Comparison of ENCODE assay signal across 1 cellular context in genomic region chr9:128923493-128923883, GRCh38.
TF ChIP-seq lines count a peak whose summit lies in the region.

No MANE protein-coding gene starts in this region.

TF ChIP-seq in GM23338, 12 proteins besides CTCF, POLR2A, EP300 and RAD21 (continued from another document):
- TF ChIP-seq, protein P1, sequence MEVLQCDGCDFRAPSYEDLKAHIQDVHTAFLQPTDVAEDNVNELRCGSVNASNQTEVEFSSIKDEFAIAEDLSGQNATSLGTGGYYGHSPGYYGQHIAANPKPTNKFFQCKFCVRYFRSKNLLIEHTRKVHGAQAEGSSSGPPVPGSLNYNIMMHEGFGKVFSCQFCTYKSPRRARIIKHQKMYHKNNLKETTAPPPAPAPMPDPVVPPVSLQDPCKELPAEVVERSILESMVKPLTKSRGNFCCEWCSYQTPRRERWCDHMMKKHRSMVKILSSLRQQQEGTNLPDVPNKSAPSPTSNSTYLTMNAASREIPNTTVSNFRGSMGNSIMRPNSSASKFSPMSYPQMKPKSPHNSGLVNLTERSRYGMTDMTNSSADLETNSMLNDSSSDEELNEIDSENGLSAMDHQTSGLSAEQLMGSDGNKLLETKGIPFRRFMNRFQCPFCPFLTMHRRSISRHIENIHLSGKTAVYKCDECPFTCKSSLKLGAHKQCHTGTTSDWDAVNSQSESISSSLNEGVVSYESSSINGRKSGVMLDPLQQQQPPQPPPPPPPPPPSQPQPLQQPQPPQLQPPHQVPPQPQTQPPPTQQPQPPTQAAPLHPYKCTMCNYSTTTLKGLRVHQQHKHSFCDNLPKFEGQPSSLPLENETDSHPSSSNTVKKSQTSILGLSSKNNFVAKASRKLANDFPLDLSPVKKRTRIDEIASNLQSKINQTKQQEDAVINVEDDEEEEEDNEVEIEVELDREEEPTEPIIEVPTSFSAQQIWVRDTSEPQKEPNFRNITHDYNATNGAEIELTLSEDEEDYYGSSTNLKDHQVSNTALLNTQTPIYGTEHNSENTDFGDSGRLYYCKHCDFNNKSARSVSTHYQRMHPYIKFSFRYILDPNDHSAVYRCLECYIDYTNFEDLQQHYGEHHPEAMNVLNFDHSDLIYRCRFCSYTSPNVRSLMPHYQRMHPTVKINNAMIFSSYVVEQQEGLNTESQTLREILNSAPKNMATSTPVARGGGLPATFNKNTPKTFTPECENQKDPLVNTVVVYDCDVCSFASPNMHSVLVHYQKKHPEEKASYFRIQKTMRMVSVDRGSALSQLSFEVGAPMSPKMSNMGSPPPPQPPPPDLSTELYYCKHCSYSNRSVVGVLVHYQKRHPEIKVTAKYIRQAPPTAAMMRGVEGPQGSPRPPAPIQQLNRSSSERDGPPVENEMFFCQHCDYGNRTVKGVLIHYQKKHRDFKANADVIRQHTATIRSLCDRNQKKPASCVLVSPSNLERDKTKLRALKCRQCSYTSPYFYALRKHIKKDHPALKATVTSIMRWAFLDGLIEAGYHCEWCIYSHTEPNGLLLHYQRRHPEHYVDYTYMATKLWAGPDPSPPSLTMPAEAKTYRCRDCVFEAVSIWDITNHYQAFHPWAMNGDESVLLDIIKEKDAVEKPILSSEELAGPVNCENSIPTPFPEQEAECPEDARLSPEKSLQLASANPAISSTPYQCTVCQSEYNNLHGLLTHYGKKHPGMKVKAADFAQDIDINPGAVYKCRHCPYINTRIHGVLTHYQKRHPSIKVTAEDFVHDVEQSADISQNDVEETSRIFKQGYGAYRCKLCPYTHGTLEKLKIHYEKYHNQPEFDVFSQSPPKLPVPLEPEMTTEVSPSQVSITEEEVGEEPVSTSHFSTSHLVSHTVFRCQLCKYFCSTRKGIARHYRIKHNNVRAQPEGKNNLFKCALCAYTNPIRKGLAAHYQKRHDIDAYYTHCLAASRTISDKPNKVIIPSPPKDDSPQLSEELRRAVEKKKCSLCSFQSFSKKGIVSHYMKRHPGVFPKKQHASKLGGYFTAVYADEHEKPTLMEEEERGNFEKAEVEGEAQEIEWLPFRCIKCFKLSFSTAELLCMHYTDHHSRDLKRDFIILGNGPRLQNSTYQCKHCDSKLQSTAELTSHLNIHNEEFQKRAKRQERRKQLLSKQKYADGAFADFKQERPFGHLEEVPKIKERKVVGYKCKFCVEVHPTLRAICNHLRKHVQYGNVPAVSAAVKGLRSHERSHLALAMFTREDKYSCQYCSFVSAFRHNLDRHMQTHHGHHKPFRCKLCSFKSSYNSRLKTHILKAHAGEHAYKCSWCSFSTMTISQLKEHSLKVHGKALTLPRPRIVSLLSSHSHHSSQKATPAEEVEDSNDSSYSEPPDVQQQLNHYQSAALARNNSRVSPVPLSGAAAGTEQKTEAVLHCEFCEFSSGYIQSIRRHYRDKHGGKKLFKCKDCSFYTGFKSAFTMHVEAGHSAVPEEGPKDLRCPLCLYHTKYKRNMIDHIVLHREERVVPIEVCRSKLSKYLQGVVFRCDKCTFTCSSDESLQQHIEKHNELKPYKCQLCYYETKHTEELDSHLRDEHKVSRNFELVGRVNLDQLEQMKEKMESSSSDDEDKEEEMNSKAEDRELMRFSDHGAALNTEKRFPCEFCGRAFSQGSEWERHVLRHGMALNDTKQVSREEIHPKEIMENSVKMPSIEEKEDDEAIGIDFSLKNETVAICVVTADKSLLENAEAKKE (CRISPR knock-in tag; IDR thresholded peaks at IDR 0.05) = no peak
- TF ChIP-seq REST (IDR thresholded peaks at IDR 0.05; ENCODE audit: unreplicated experiment) = no peak
- TF ChIP-seq CREB1 (CRISPR knock-in tag; IDR thresholded peaks at IDR 0.05; ENCODE audit: low read depth) = no peak
- TF ChIP-seq ZNF114 (CRISPR knock-in tag; IDR thresholded peaks at IDR 0.05) = no peak
- no peak for TF ChIP-seq JUNB (IDR thresholded peaks at IDR 0.05; ENCODE audit: unreplicated experiment)
- TF ChIP-seq ZNF331 (CRISPR knock-in tag; IDR thresholded peaks at IDR 0.05; ENCODE audit: low read depth) = no peak
- TF ChIP-seq STAT1 (IDR thresholded peaks at IDR 0.05; ENCODE audit: unreplicated experiment) = no peak
TF ChIP-seq in GM23338: peak in this region for 0.
